ENCODE assay signal across 8 cellular contexts in the genomic region with DNA sequence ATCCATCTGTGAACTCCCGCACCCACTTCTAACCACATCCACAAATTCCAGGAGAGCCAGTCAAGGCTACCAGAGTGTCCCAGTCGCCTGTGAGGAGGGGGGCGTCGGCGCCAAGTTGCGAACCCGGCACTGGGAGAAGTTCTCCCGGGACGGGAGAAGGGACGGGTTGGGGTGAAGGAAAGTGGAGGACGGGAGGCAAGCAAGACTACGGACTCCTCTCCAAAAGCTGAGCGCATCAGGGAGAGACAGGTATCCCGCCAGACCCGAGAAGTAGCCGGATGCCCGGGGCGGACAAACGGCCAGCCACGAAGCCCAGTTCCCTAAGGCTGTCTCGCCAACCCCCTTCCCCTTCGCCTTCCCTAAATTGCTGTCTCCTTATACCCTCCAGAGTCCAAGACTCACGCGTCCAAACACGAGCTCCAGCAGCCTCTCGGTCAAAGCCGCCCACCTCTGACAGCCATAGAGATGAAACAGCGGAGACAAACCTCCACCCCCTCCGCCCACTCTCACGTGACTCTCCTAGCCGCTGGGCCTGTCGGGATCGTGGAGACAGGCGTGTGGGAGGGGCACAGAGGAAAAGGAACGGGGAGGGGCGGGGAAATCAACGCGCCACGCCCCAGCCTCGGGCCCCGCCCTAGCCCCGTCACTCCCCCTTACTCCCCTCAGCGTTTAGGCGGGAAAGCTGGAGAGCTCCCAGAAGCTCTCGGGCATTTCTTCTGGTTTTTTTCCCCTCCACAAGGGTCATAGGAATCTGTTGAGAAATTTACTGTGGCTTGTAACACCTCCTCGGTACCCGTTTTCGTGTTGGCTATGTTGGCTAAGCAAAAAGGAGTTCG. TPM values are rescaled to one million over a fixed set of nuclear protein-coding genes. Genes with fewer than 3 reads are reported as not detected.
A peak's percentile ranks its signal among the peaks of the same experiment; 100 is the strongest.
DNase-seq lines count a peak whose midpoint lies in the region; ATAC-seq and TF ChIP-seq lines count a peak whose summit lies in the region.

A gene with protein sequence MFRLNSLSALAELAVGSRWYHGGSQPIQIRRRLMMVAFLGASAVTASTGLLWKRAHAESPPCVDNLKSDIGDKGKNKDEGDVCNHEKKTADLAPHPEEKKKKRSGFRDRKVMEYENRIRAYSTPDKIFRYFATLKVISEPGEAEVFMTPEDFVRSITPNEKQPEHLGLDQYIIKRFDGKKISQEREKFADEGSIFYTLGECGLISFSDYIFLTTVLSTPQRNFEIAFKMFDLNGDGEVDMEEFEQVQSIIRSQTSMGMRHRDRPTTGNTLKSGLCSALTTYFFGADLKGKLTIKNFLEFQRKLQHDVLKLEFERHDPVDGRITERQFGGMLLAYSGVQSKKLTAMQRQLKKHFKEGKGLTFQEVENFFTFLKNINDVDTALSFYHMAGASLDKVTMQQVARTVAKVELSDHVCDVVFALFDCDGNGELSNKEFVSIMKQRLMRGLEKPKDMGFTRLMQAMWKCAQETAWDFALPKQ (minus strand): TSS at position 472 of the 836 bp plus-strand sequence. CDS start 59,286 bp downstream, outside the sequence.

- peak; percentile 97 for DNase-seq in AG20443 (ENCODE audit: low spot score)
- peak; percentile 93 for DNase-seq in NCI-H510A treated with DMSO at 0.1 percent for 48 hours (lab: John Stamatoyannopoulos, UW)
- DNase-seq in activated CD4-positive, alpha-beta T cell treated with anti-CD3 and anti-CD28 coated beads for 24 hours (ENCODE audit: low read depth in 2 of 2): peak; percentile 90
- peak; percentile 96 for DNase-seq in chondrocyte (ENCODE audit: low spot score)
- DNase-seq in kidney epithelial cell (ENCODE audit: low read depth): peak; percentile 73
- peak; percentile 89 to 96 for DNase-seq in stimulated activated CD4-positive, alpha-beta T cell treated with anti-CD3 and anti-CD28 coated beads, Interleukin-15, amount 100 ng/mL, for 48 hours (ENCODE audit: low read depth in 2 of 2)

- H3K27me3 Mint-ChIP-seq in chondrocyte (ENCODE audit: low read depth): no peaks in the 10 kb centered on the region

- no peaks in the 10 kb centered on the region for H3K9me3 Mint-ChIP-seq in chondrocyte (ENCODE audit: low read depth)

- no peaks in the 10 kb centered on the region for H3K27me3 ChIP-seq in kidney epithelial cell (ENCODE audit: control insufficient read depth, insufficient read depth, low read length)

- peaks cover 2% of the 10 kb centered on the region for H3K36me3 Mint-ChIP-seq in chondrocyte (ENCODE audit: low read depth)

- peak within 1 kb of the TSS; percentile 100 for H3K27ac Mint-ChIP-seq in chondrocyte (ENCODE audit: unreplicated experiment)

- H3K36me3 ChIP-seq in kidney epithelial cell (ENCODE audit: control insufficient read depth, insufficient read depth, low read length): no peaks in the 10 kb centered on the region

- TF ChIP-seq CTCF in chondrocyte (IDR thresholded peaks at IDR 0.05) (no peak), kidney epithelial cell (IDR thresholded peaks at IDR 0.05; ENCODE audit: insufficient read depth, low read length, poor library complexity, severe bottlenecking) (no peak)

- peaks cover 15% of the 10 kb centered on the region for H3K4me1 Mint-ChIP-seq in chondrocyte (ENCODE audit: low read depth)

- ATAC-seq in HG03432 (IDR thresholded peaks at IDR 0.05; ENCODE audit: unreplicated experiment): peak; percentile 97

- peak within 1 kb of the TSS; percentile 99 for H3K4me3 Mint-ChIP-seq in chondrocyte (ENCODE audit: unreplicated experiment)

- H3K4me3 ChIP-seq in kidney epithelial cell (ENCODE audit: low read depth, low read length): peak within 1 kb of the TSS; percentile 90

- TF ChIP-seq POLR2A in GM19099 (IDR thresholded peaks at IDR 0.05; ENCODE audit: extremely low read depth, insufficient read length, low read depth): peak; percentile 88

RNA-seq across cellular contexts. Expression of the gene that starts here (rescaled TPM):
- 42.1 to 48.0 TPM (median 42.7 TPM) in 3 replicates for total RNA-seq in chondrocyte
- total RNA-seq in kidney epithelial cell: 33.8 and 37.2 TPM in 2 replicates

Comparison
In these comparisons a context has a peak if more than half of its experiments do, and no peak if none do; other contexts are left out.
1. Peak in every context shown above with its lines: DNase-seq, ATAC-seq and H3K4me3 ChIP-seq.